Comparison of ENCODE assay signal across 8 cellular contexts in the genomic region with DNA sequence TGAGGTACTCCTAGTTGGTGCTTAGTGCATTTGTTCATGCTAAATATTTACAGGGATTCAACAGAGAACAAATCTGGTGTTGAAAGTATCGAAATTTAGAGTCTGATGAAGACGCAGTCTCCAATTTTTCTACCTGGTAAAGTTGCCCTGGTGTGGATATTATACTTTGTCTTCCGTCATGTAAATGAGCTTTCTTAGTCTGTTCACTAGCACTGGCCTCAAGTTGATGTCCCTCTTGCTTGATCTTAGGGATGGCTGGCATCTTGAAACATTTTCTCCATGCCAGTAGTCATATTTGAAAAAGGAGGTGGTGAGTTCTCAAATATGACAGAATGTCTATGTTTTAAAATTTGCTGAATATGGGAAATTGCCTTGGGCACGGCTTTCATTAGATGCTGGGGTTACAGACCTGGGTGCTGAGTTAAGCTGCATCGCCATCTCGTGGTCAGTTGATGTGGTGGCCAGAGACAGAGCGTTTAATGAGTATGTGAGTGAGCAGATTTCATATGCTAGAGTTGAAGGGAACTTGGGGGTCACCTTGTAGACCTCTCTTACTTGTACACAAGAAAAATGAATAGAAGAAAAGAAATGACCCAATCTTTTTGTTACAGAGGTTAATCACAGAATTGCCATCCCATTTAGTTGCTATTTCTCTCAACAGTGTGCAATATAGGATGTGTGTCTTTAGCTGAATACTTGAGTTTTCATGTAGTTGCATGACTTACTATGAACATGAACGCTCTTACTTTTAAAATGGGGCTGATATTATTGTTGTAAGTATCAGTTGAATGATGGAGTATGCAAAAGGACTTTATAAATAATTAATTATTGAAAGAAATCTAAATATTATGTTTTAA.
DNase-seq lines count a peak whose midpoint lies in the region; ATAC-seq lines count a peak whose summit lies in the region.

No MANE protein-coding gene starts in this region.

- 24 to 25% methylated on average over 8 of the region's 8 CpGs for WGBS in aorta, 2 donors

- intact Hi-C loops in aorta (cut with DNase I): loop anchor here (2.0 to 5.0 kb wide), 3 partner anchors 177 to 378 kb away; no protein-coding TSS in a partner anchor

- ATAC-seq in GM21367 (IDR thresholded peaks at IDR 0.05; ENCODE audit: unreplicated experiment): peak; percentile 94
- peak; percentile 95 for ATAC-seq in HG03571 (IDR thresholded peaks at IDR 0.05; ENCODE audit: unreplicated experiment)
- peak; percentile 91 for ATAC-seq in aorta (ENCODE audit: low FRiP score)

- peak; percentile 81 for DNase-seq in DMS53 treated with DMSO at 0.1 percent for 48 hours (lab: John Stamatoyannopoulos, UW; ENCODE audit: unreplicated experiment)
- peak; percentile 36 for DNase-seq in NOMO-1 treated with dmso at 0.1 percent for 144 hours (lab: John Stamatoyannopoulos, UW; ENCODE audit: unreplicated experiment)
- peak; percentile 3 for DNase-seq in activated T-helper 9 cell treated with anti-CD3 and anti-CD28 coated beads, Interleukin-2, amount 50 U/mL, for 16 hours (ENCODE audit: low read depth)
- DNase-seq in foreskin melanocyte: peak; percentile 55
- DNase-seq in nucleus accumbens (lab: John Stamatoyannopoulos, UW): peak in 47 of 56 donors; percentile 2 to 81 (median 22)
- peak; percentile 77 to 79 for DNase-seq in aorta

- H3K4me1 ChIP-seq in aorta (ENCODE audit: control insufficient read depth in 1 of 2, insufficient read depth in 2 of 2, low read length in 2 of 2): no peaks in the 10 kb centered on the region

- H3K27me3 ChIP-seq in aorta (ENCODE audit: control insufficient read depth in 1 of 2, insufficient read depth in 2 of 2, low read length in 1 of 2): no peaks in the 10 kb centered on the region

- no peaks in the 10 kb centered on the region for H3K9me3 ChIP-seq in aorta (ENCODE audit: control insufficient read depth, low read length)

- no peak overlapping the region for H3K4me3 ChIP-seq in aorta (ENCODE audit: low read length in 2 of 2)

- no peaks in the 10 kb centered on the region for H3K36me3 ChIP-seq in aorta (ENCODE audit: control insufficient read depth in 1 of 2, insufficient read depth in 2 of 2, low read length in 1 of 2)

- no peak overlapping the region for H3K27ac ChIP-seq in aorta (ENCODE audit: low read depth in 1 of 2, low read length in 2 of 2)

Comparison
In these comparisons a context has a peak if more than half of its experiments do, and no peak if none do; other contexts are left out.
1. DNase-seq: peak in every context shown above with its lines; median percentile 81 in DMS53 treated with DMSO at 0.1 percent for 48 hours; 78 in aorta; 55 in foreskin melanocyte; 36 in NOMO-1 treated with dmso at 0.1 percent for 144 hours; 22 in nucleus accumbens; 3 in activated T-helper 9 cell treated with anti-CD3 and anti-CD28 coated beads, Interleukin-2, amount 50 U/mL, for 16 hours.